In the genomic region with DNA sequence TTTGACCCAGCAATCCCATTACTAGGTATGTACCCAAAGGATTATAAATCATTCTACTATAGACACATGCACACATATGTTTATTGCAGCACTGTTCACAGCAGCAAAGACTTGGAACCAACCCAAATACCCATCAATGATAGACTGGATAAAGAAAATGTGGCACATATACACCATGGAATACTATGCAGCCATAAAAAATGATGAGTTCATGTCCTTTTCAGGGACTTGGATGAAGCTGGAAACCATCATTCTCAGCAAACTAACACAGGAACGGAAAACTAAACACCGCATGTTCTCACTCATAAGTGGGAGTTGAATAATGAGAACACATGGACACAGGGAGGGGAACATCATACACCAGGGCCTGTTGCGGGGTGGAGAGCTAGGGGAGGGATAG, we compare ENCODE assay signal across 1 cellular context.
TF ChIP-seq lines count a peak whose summit lies in the region.

No MANE protein-coding gene starts in this region.

TF ChIP-seq in HEK293, 187 proteins besides CTCF, POLR2A, EP300 and RAD21:
- peak; percentile 65; the same call in 1 of the 2 replicates for TF ChIP-seq ZNF146 (tag by site-specific recombination; IDR thresholded peaks at IDR 0.05)
TF ChIP-seq in HEK293: peak in this region for 1; not testable (repeated sequence) for 186.
